In genomic region chr12:27018071-27018470, GRCh38 we compare ENCODE assay signal across 1 cellular context.
A peak's percentile ranks its signal among the peaks of the same experiment; 100 is the strongest.
TF ChIP-seq lines count a peak whose summit lies in the region.

No MANE protein-coding gene starts in this region.

TF ChIP-seq in K562, 482 proteins besides CTCF, POLR2A, EP300 and RAD21 (continued from another document):
- no peak for TF ChIP-seq FOXP4 (CRISPR knock-in tag; IDR thresholded peaks at IDR 0.05; ENCODE audit: borderline replicate concordance)
- TF ChIP-seq TAL1 (IDR thresholded peaks at IDR 0.05): no peak
- TF ChIP-seq MEIS2 (IDR thresholded peaks at IDR 0.05; ENCODE audit: partially characterized antibody): peak; percentile 60
- TF ChIP-seq ZC3H11A (IDR thresholded peaks at IDR 0.05; ENCODE audit: low read depth, low read length): no peak
- TF ChIP-seq ATF3 (IDR thresholded peaks at IDR 0.05): peak; percentile 28; the same call in 1 of the 2 replicates
- no peak for TF ChIP-seq ATF3 (CRISPR knock-in tag; conservative IDR thresholded peaks at IDR 0.05)
- no peak for TF ChIP-seq SAFB2 (IDR thresholded peaks at IDR 0.05; ENCODE audit: borderline replicate concordance, low read depth, low read length, severe bottlenecking)
- peak; percentile 40; the same call in 1 of the 2 replicates for TF ChIP-seq CEBPB (tag; IDR thresholded peaks at IDR 0.05)
- no peak for TF ChIP-seq GATA2 (CRISPR knock-in tag; IDR thresholded peaks at IDR 0.05)
- no peak for TF ChIP-seq LARP7 (IDR thresholded peaks at IDR 0.05)
- TF ChIP-seq ZNF324 (CRISPR knock-in tag; IDR thresholded peaks at IDR 0.05): no peak
- TF ChIP-seq ZNF407 (IDR thresholded peaks at IDR 0.05; ENCODE audit: low read depth): no peak
- TF ChIP-seq CEBPG (CRISPR knock-in tag; IDR thresholded peaks at IDR 0.05): no peak
- peak in 1 of 2 experiments; percentile 42; a peak in 1 of 4 replicates for TF ChIP-seq CEBPG (tag; conservative IDR thresholded peaks at IDR 0.05 in 1 of 2, IDR thresholded peaks at IDR 0.05 in 1 of 2)
- TF ChIP-seq ZNF165 (CRISPR knock-in tag; IDR thresholded peaks at IDR 0.05; ENCODE audit: borderline replicate concordance): no peak
- no peak for TF ChIP-seq MCM7 (IDR thresholded peaks at IDR 0.05)
- no peak for TF ChIP-seq ZSCAN32 (CRISPR knock-in tag; IDR thresholded peaks at IDR 0.05)
